Comparison of ENCODE assay signal across 8 cellular contexts in the genomic region with DNA sequence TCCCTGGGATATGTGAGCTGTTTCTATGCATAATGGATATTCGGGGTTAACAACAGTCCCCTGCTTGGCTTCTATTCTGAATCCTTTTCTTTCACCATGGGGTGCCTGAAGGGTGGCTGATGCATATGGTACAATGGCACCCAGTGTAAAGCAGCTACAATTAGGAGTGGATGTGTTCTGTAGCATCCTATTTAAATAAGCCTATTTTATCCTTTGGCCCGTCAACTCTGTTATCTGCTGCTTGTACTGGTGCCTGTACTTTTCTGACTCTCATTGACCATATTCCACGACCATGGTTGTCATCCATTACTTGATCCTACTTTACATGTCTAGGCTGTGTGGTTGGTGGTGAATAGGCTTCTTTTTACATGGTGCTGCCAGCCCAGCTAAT. TPM values are rescaled to one million over a fixed set of nuclear protein-coding genes. Genes with fewer than 3 reads are reported as not detected.
DNase-seq lines count a peak whose midpoint lies in the region; ATAC-seq, FAIRE-seq and TF ChIP-seq lines count a peak whose summit lies in the region.

No MANE protein-coding gene starts in this region.

- no peak overlapping the region for H2AK5ac ChIP-seq in H1 (ENCODE audit: low read depth, low read length)

- ATAC-seq in HG02885 (IDR thresholded peaks at IDR 0.05; ENCODE audit: poor library complexity, unreplicated experiment): no peak
- no peak for ATAC-seq in HG03469 (IDR thresholded peaks at IDR 0.05; ENCODE audit: unreplicated experiment)

- POLR2A ChIA-PET in H1 (lab: Charles Lee; ENCODE audit: partially characterized antibody): interaction anchor here (0.8 to 9.7 kb wide), 12 partner anchors 10 to 373 kb away, joined by 3 to 220 read pairs (median 4); a partner anchor contains a TSS

- H3F3A ChIP-seq in neural progenitor cell (ENCODE audit: low read depth): peaks cover 4% of the 10 kb centered on the region

- no peak overlapping the region for H2BK15ac ChIP-seq in H1 (ENCODE audit: low read length)

- no peak overlapping the region for H2AFZ ChIP-seq in H1 (ENCODE audit: low read length)
- H2AFZ ChIP-seq in neural progenitor cell (replicated peaks): no peak overlapping the region

- H3K9me3 ChIP-seq in MG63 (peaks cover 58% of the 10 kb centered on the region), H1 (ENCODE audit: insufficient read depth in 2 of 2, low read depth in 1 of 2, low read length in 1 of 2) (peaks cover 8 to 12% of the 10 kb centered on the region in 2 experiments; a peak in 3 of 4 replicates), neural progenitor cell (ENCODE audit: low read depth) (peaks cover 48% of the 10 kb centered on the region)

- peak overlapping the region; percentile 94 to 95 for H3K4me3 Mint-ChIP-seq in CD14-positive monocyte
- peak overlapping the region; percentile 95 for H3K4me3 Mint-ChIP-seq in neural progenitor cell

- peaks cover 17 to 27% of the 10 kb centered on the region in 2 experiments for H4K20me1 ChIP-seq in H1 (replicated peaks in 1 of 2; ENCODE audit: control insufficient read depth in 1 of 2, insufficient read depth in 2 of 2, low read length in 2 of 2)
- peaks cover 25% of the 10 kb centered on the region for H4K20me1 ChIP-seq in neural progenitor cell (ENCODE audit: low read depth)

- WGBS in H1 (ENCODE audit: extremely low coverage in 1 of 2, insufficient coverage in 1 of 2, insufficient read length in 1 of 2, insufficient replicate concordance in 2 of 2, low coverage in 1 of 2, low lambda C conversion rate in 2 of 2, missing lambda C conversion rate in 1 of 2), 2 experiments: 44% methylated on average over 3 of the region's 3 CpGs; no CpG with 5 or more reads in 1 of the 2 experiments

- no peak overlapping the region for H3K4ac ChIP-seq in H1 (replicated peaks; ENCODE audit: insufficient read length, low read depth, low read length)

- H4K8ac ChIP-seq in H1 (ENCODE audit: extremely low read depth, insufficient read depth, low read length): no peak overlapping the region

- H3K14ac ChIP-seq in H1 (ENCODE audit: insufficient read length): no peak overlapping the region

- H3K56ac ChIP-seq in H1 (replicated peaks; ENCODE audit: insufficient read length, low read depth, low read length): no peak overlapping the region

- H3K9me3 Mint-ChIP-seq in CD14-positive monocyte (peaks cover 20 to 64% (median 52%) of the 10 kb centered on the region in 7 donors), neural progenitor cell (peaks cover 86% of the 10 kb centered on the region)

- peaks cover 0 to 7% (median 3%) of the 10 kb centered on the region in 4 experiments; a peak in 3 of 7 replicates for H3K4me1 ChIP-seq in H1 (replicated peaks in 1 of 4; ENCODE audit: control insufficient read depth in 3 of 4, insufficient read depth in 4 of 4, low read length in 3 of 4)
- H3K4me1 ChIP-seq in neural progenitor cell: peaks cover 30% of the 10 kb centered on the region

- peaks cover 17% of the 10 kb centered on the region for H3K79me1 ChIP-seq in H1 (ENCODE audit: low read depth, low read length)

- peak overlapping the region; percentile 65 for H3K4me3 ChIP-seq in MG63
- H3K4me3 ChIP-seq in H1 (ENCODE audit: extremely low read depth in 1 of 4, insufficient read depth in 2 of 4, low read depth in 3 of 4, low read length in 4 of 4): peak overlapping the region; percentile 67 to 84 (median 74)
- H3K4me3 ChIP-seq in neural progenitor cell: peak overlapping the region; percentile 92

- no peak for TF ChIP-seq POLR2A in H1 (IDR thresholded peaks at IDR 0.05; ENCODE audit: control extremely low read depth in 1 of 2, low read depth in 2 of 2, low read length in 2 of 2)

- H3K27me3 Mint-ChIP-seq in CD14-positive monocyte (ENCODE audit: low read depth in 3 of 3): peaks cover 0 to 1% (median 0%) of the 10 kb centered on the region in 3 donors
- peaks cover 7% of the 10 kb centered on the region for H3K27me3 Mint-ChIP-seq in neural progenitor cell (ENCODE audit: insufficient read depth, low read depth)

- CTCF ChIA-PET in H1 (lab: Charles Lee; ENCODE audit: partially characterized antibody): interaction anchor here (0.6 to 4.5 kb wide), 4 partner anchors 13 to 141 kb away, joined by 3 to 38 read pairs (median 4); no protein-coding TSS in a partner anchor

- H2BK120ac ChIP-seq in H1 (replicated peaks; ENCODE audit: low read depth, low read length): no peak overlapping the region

- no peak for FAIRE-seq in H1 (lab: Jason Lieb, UNC)

- H3K4me2 ChIP-seq in H1 (ENCODE audit: insufficient read depth in 1 of 2, low read depth in 2 of 2, low read length in 2 of 2) (peak overlapping the region; percentile 89 to 95), neural progenitor cell (peak overlapping the region; percentile 93)

- H2BK12ac ChIP-seq in H1 (ENCODE audit: low read depth, low read length): no peak overlapping the region

- H3K36me3 Mint-ChIP-seq in CD14-positive monocyte (peaks cover 44 to 46% of the 10 kb centered on the region in 2 donors), neural progenitor cell (peaks cover 85% of the 10 kb centered on the region)

- H3K79me2 ChIP-seq in H1 (ENCODE audit: control insufficient read depth in 1 of 2, insufficient read depth in 2 of 2, low read length in 2 of 2) (peaks cover 40 to 89% of the 10 kb centered on the region in 2 experiments), neural progenitor cell (ENCODE audit: low read depth) (peaks cover 96% of the 10 kb centered on the region)

- peaks cover 12% of the 10 kb centered on the region for H3K23me2 ChIP-seq in H1 (ENCODE audit: low read depth, low read length)

- no peak for DNase-seq in CD14-positive monocyte (ENCODE audit: low spot score)
- no peak for DNase-seq in MG63
- no peak for DNase-seq in H1 (ENCODE audit: low read depth in 1 of 2, low spot score in 2 of 2)
- DNase-seq in neural progenitor cell (ENCODE audit: low spot score): no peak
- no peak for DNase-seq in NCI-H526 (lab: John Stamatoyannopoulos, UW)
- DNase-seq in NCI-H1105 (lab: John Stamatoyannopoulos, UW): no peak

- peaks cover 32% of the 10 kb centered on the region for H3K4me1 Mint-ChIP-seq in CD14-positive monocyte
- peaks cover 17% of the 10 kb centered on the region for H3K4me1 Mint-ChIP-seq in neural progenitor cell

- intact Hi-C loops in CD14-positive monocyte (cut with micrococcal nuclease): loop anchor here in 1 of 2 donors (10.0 kb wide), 1 partner anchor 1504 kb away; a partner anchor contains a TSS

- peaks cover 84% of the 10 kb centered on the region for H3K36me3 ChIP-seq in MG63
- H3K36me3 ChIP-seq in H1 (ENCODE audit: control insufficient read depth in 2 of 4, insufficient read depth in 4 of 4, low read length in 3 of 4): peaks cover 15 to 53% (median 36%) of the 10 kb centered on the region in 4 experiments; a peak in 7 of 8 replicates
- peaks cover 65% of the 10 kb centered on the region for H3K36me3 ChIP-seq in neural progenitor cell

- no peak overlapping the region for H2BK20ac ChIP-seq in H1 (ENCODE audit: low read length)

- H4K5ac ChIP-seq in H1 (ENCODE audit: insufficient read length, low read depth, low read length): no peak overlapping the region

- no peak overlapping the region for H4K91ac ChIP-seq in H1 (replicated peaks; ENCODE audit: insufficient read length, low read length)

- TF ChIP-seq CTCF in CD14-positive monocyte (IDR thresholded peaks at IDR 0.05) (no peak), H1 (IDR thresholded peaks at IDR 0.05; ENCODE audit: control extremely low read depth in 1 of 3, insufficient read depth in 1 of 3, low read depth in 1 of 3, low read length in 3 of 3) (no peak), neural progenitor cell (IDR thresholded peaks at IDR 0.05) (no peak)

- peak overlapping the region; percentile 63 to 88 (median 77); a peak in 6 of 7 replicates for H3K9ac ChIP-seq in H1 (replicated peaks in 1 of 4; ENCODE audit: extremely low read depth in 1 of 4, low read depth in 3 of 4, low read length in 3 of 4)
- peak overlapping the region; percentile 89 for H3K9ac ChIP-seq in neural progenitor cell

- H3K27me3 ChIP-seq in MG63 (no peaks in the 10 kb centered on the region), H1 (replicated peaks in 1 of 4; ENCODE audit: control insufficient read depth in 3 of 4, extremely low read depth in 1 of 4, insufficient read depth in 3 of 4, low read length in 3 of 4) (no peaks in the 10 kb centered on the region), neural progenitor cell (no peaks in the 10 kb centered on the region)

- H3K27ac ChIP-seq in H1 (ENCODE audit: low read depth, low read length): no peak overlapping the region
- H3K27ac ChIP-seq in neural progenitor cell: no peak overlapping the region

- no peak overlapping the region for H3K23ac ChIP-seq in H1 (ENCODE audit: insufficient read length)

- H3K27ac Mint-ChIP-seq in CD14-positive monocyte: peak overlapping the region; percentile 30 to 99 (median 92)
- H3K27ac Mint-ChIP-seq in neural progenitor cell: peak overlapping the region; percentile 21

- no peak for TF ChIP-seq EP300 in H1 (IDR thresholded peaks at IDR 0.05; ENCODE audit: borderline replicate concordance in 1 of 2, low read depth in 2 of 2, low read length in 2 of 2)

- no peak for TF ChIP-seq RAD21 in H1 (IDR thresholded peaks at IDR 0.05 in 1 of 2, conservative IDR thresholded peaks at IDR 0.05 in 1 of 2; ENCODE audit: low read depth in 2 of 2, low read length in 2 of 2)

- no peak overlapping the region for H2BK5ac ChIP-seq in H1 (ENCODE audit: low read depth, low read length)

- no peak overlapping the region for H3K18ac ChIP-seq in H1 (ENCODE audit: extremely low read depth, low read length)

RNA-seq across cellular contexts. Expression of a gene that starts 1.3 kb away (rescaled TPM):
- 10 to 100 TPM in 1 of 2 donors, 1 to 10 TPM in 1; 9.9 to 13.9 TPM for polyA plus RNA-seq in CD14-positive monocyte
- total RNA-seq in MG63 (2014; rRNA removed; shearing (Covaris generic); ENCODE audit: low replicate concordance): 17.5 and 18.7 TPM in 2 replicates
- 106 and 119 TPM in 2 replicates for total RNA-seq in H1 (2021; fragmentation: NEBNext Ultra II Directional; extraction: Animal tissue kit (Norgen Biotek cat#: 25700))
- polyA plus RNA-seq in H1 (2011; rRNA removed): 86.0 and 129 TPM in 2 replicates
- polyA plus RNA-seq in H1 (2011; cell fraction: cytosol; rRNA removed): 105 TPM
- polyA plus RNA-seq in H1 (2011; cell fraction: nucleus; rRNA removed): 156 TPM
- 59.4 to 101 TPM (median 78.8 TPM) in 4 replicates for polyA plus RNA-seq in H1 (2012, experiment 1 of 2)
- 5.0 TPM for polyA plus RNA-seq in H1 (2012, experiment 2 of 2)
- 132 TPM for polyA plus RNA-seq in H1 (2013, experiment 1 of 2)
- 133 TPM for polyA plus RNA-seq in H1 (2013, experiment 2 of 2)
- 142 and 192 TPM in 2 replicates for polyA minus RNA-seq in H1 (2011; rRNA and poly(A)+ RNA removed)
- 62.4 TPM for polyA minus RNA-seq in H1 (2011; cell fraction: cytosol; rRNA and poly(A)+ RNA removed)
- polyA minus RNA-seq in H1 (2011; cell fraction: nucleus; rRNA and poly(A)+ RNA removed): 137 TPM
- total RNA-seq in neural progenitor cell (ENCODE audit: low replicate concordance): 130 and 136 TPM in 2 replicates

RNA-seq across cellular contexts. Expression of a gene that starts 1.8 kb away (rescaled TPM):
- polyA plus RNA-seq in CD14-positive monocyte (1 to 10 TPM; 2.1 to 2.4 TPM), H1 (2011; rRNA removed) (15.4 and 17.0 TPM in 2 replicates)
- 18.9 and 32.4 TPM in 2 replicates for total RNA-seq in MG63 (2014; rRNA removed; shearing (Covaris generic); ENCODE audit: low replicate concordance)
- total RNA-seq in H1 (2021; fragmentation: NEBNext Ultra II Directional; extraction: Animal tissue kit (Norgen Biotek cat#: 25700)): 68.0 and 72.5 TPM in 2 replicates
- 19.1 TPM for polyA plus RNA-seq in H1 (2011; cell fraction: cytosol; rRNA removed)
- polyA plus RNA-seq in H1 (2011; cell fraction: nucleus; rRNA removed): 43.5 TPM
- polyA plus RNA-seq in H1 (2012, experiment 1 of 2): 50.2 to 58.3 TPM (median 52.0 TPM) in 4 replicates
- polyA plus RNA-seq in H1 (2012, experiment 2 of 2): 11.4 TPM
- 45.2 TPM for polyA plus RNA-seq in H1 (2013, experiment 1 of 2)
- polyA plus RNA-seq in H1 (2013, experiment 2 of 2): 37.9 TPM
- polyA minus RNA-seq in H1 (2011; rRNA and poly(A)+ RNA removed): 62.0 and 63.9 TPM in 2 replicates
- 47.2 TPM for polyA minus RNA-seq in H1 (2011; cell fraction: cytosol; rRNA and poly(A)+ RNA removed)
- 46.8 TPM for polyA minus RNA-seq in H1 (2011; cell fraction: nucleus; rRNA and poly(A)+ RNA removed)
- total RNA-seq in neural progenitor cell (ENCODE audit: low replicate concordance): 29.8 and 35.0 TPM in 2 replicates
